ENCODE assay signal across 19 cellular contexts in the genomic region with DNA sequence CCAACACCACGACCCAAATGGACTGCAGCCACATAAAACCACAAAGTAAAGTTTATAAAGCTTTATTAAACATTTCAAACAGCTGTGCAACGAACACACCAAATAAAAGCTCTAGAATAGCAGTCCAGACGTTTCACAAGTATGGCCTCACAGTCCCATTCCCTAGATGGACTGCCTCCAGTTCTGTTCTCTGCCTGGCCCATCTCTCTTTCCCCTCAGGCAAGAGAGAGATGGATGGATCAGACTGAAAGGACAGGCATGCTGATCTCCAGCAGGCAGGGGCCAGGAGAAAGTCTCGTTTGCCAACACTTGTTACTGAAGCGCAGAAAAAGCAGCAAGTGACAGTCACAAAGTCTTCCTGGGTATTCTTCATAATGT. TPM values are rescaled to one million over a fixed set of nuclear protein-coding genes. Genes with fewer than 3 reads are reported as not detected.
DNase-seq lines count a peak whose midpoint lies in the region; ATAC-seq and TF ChIP-seq lines count a peak whose summit lies in the region.
"Had no signal": no experiment of that assay in that cellular context is flagged by ENCODE, and none has a peak within 500 bp of the region (broad histone marks: within the 10 kb centered on the region; RNA-seq: fewer than 3 reads in every experiment).

No MANE protein-coding gene starts in this region.

- no peak overlapping the region for H2BK5ac ChIP-seq in neuronal stem cell (ENCODE audit: low read length)

- H2BK12ac ChIP-seq in neuronal stem cell (ENCODE audit: low read length): no peak overlapping the region

- CTCF ChIA-PET in PC-3 (lab: Charles Lee): no interaction called here

- H3K27ac ChIP-seq in GM23338 (ENCODE audit: low read depth) (no peak overlapping the region), PC-3 (ENCODE audit: low read length) (no peak overlapping the region; the same call in 1 of the 2 replicates), esophagus muscularis mucosa (replicated peaks in 1 of 4) (peak overlapping the region in 3 of 4 donors; percentile 74 to 87 (median 83)), Karpas-422 (ENCODE audit: low read length) (no peak overlapping the region), neuronal stem cell (replicated peaks; ENCODE audit: low read length) (no peak overlapping the region)

- H3K36me3 ChIP-seq in GM23338 (ENCODE audit: insufficient read depth): peaks cover 9% of the 10 kb centered on the region
- H3K36me3 ChIP-seq in PC-3 (ENCODE audit: low read depth, low read length): peaks cover 48% of the 10 kb centered on the region
- peaks cover 5 to 51% (median 38%) of the 10 kb centered on the region in 4 donors for H3K36me3 ChIP-seq in esophagus muscularis mucosa
- peaks cover 18% of the 10 kb centered on the region; the same call in 1 of the 2 replicates for H3K36me3 ChIP-seq in Karpas-422 (ENCODE audit: insufficient read depth, low read length)
- peaks cover 4 to 85% of the 10 kb centered on the region in 2 donors for H3K36me3 ChIP-seq in neuronal stem cell (replicated peaks in 1 of 2; ENCODE audit: control insufficient read depth in 2 of 2, insufficient read depth in 2 of 2, low read length in 2 of 2)

- H3F3A ChIP-seq in GM23338 (replicated peaks; ENCODE audit: low read depth) (no peaks in the 10 kb centered on the region), PC-3 (ENCODE audit: low read length, unreplicated experiment) (no peaks in the 10 kb centered on the region)

- H3K23ac ChIP-seq in neuronal stem cell (ENCODE audit: low read depth, low read length, poor library complexity): no peak overlapping the region

- H3K4me1 Mint-ChIP-seq in GM23338: peaks cover 56% of the 10 kb centered on the region

- H3K27me3 ChIP-seq in GM23338 (ENCODE audit: insufficient read depth): no peaks in the 10 kb centered on the region
- H3K27me3 ChIP-seq in PC-3 (ENCODE audit: low read length): no peaks in the 10 kb centered on the region
- no peaks in the 10 kb centered on the region for H3K27me3 ChIP-seq in esophagus muscularis mucosa
- no peaks in the 10 kb centered on the region for H3K27me3 ChIP-seq in Karpas-422 (ENCODE audit: low read length)
- H3K27me3 ChIP-seq in neuronal stem cell (ENCODE audit: control insufficient read depth in 3 of 3, insufficient read depth in 3 of 3, low read depth in 1 of 3, low read length in 3 of 3): no peaks in the 10 kb centered on the region
- H3K27me3 ChIP-seq: esophagus squamous epithelium had no signal

- H4K20me1 ChIP-seq in GM23338 (replicated peaks; ENCODE audit: insufficient read depth): peaks cover 50% of the 10 kb centered on the region
- peaks cover 44% of the 10 kb centered on the region for H4K20me1 ChIP-seq in PC-3 (ENCODE audit: low read length)
- H4K20me1 ChIP-seq in Karpas-422 (ENCODE audit: insufficient read depth, low read depth, low read length): peaks cover 23% of the 10 kb centered on the region; the same call in 1 of the 2 replicates

- peaks cover 72% of the 10 kb centered on the region for H3K36me3 Mint-ChIP-seq in GM23338 (ENCODE audit: low read depth)

- no peak for TF ChIP-seq POLR2A in esophagus muscularis mucosa (IDR thresholded peaks at IDR 0.05; ENCODE audit: low read depth)

- H2BK120ac ChIP-seq in neuronal stem cell (ENCODE audit: low read depth, low read length): no peak overlapping the region

- intact Hi-C loops in PC-3 (cut with micrococcal nuclease): no loop called here
- intact Hi-C loops in esophagus muscularis mucosa (cut with DNase I): no loop called here

- H3K9me3 ChIP-seq in PC-3 (ENCODE audit: low read length) (no peaks in the 10 kb centered on the region), esophagus muscularis mucosa (no peaks in the 10 kb centered on the region), Karpas-422 (ENCODE audit: low read length) (no peaks in the 10 kb centered on the region), neuronal stem cell (replicated peaks in 1 of 2; ENCODE audit: control insufficient read depth in 2 of 2, insufficient read depth in 1 of 2, low read depth in 1 of 2, low read length in 2 of 2) (peaks cover 2 to 28% of the 10 kb centered on the region in 2 donors)
- H3K9me3 ChIP-seq: esophagus squamous epithelium had no signal

- H2AK5ac ChIP-seq in neuronal stem cell (ENCODE audit: low read depth, low read length): no peak overlapping the region

- POLR2A ChIA-PET in PC-3 (lab: Charles Lee; ENCODE audit: unreplicated experiment): no interaction called here

- no peak overlapping the region for H3K18ac ChIP-seq in neuronal stem cell (ENCODE audit: low read length)

- H2AFZ ChIP-seq in GM23338: no peak overlapping the region
- H2AFZ ChIP-seq in PC-3 (ENCODE audit: low read length): no peak overlapping the region
- no peak overlapping the region for H2AFZ ChIP-seq in Karpas-422 (ENCODE audit: low read length)
- H2AFZ ChIP-seq in neuronal stem cell (ENCODE audit: low read length): no peak overlapping the region

- H3K9ac ChIP-seq in PC-3 (ENCODE audit: low read length): no peak overlapping the region
- H3K9ac ChIP-seq in Karpas-422 (ENCODE audit: low read length): no peak overlapping the region
- no peak overlapping the region for H3K9ac ChIP-seq in neuronal stem cell (ENCODE audit: low read depth, low read length, poor library complexity)

- no peak for DNase-seq in GM23338 (ENCODE audit: low spot score)
- DNase-seq in PC-3: no peak
- no peak for DNase-seq in esophagus muscularis mucosa (ENCODE audit: extremely low spot score)
- DNase-seq in retina: peak; percentile 14
- no peak for DNase-seq in Karpas-422
- no peak for DNase-seq in NCI-H1417 treated with DMSO at 0.1 percent for 48 hours (lab: John Stamatoyannopoulos, UW)
- DNase-seq in neuronal stem cell (ENCODE audit: low spot score): no peak
- DNase-seq: CD8-positive, alpha-beta T cell; esophagus squamous epithelium; MM.1S; NCI-H2029; NCI-H774; right cardiac atrium; stimulated activated CD4-positive, alpha-beta T cell treated with anti-CD3 and anti-CD28 coated beads, Interleukin-1b, Interleukin-23, amount 100 ng/mL, for 48 hours had no signal

- no peak overlapping the region for H4K8ac ChIP-seq in neuronal stem cell (ENCODE audit: low read depth, low read length)

- no peak for TF ChIP-seq EP300 in esophagus muscularis mucosa (IDR thresholded peaks at IDR 0.05)

- H3K4me1 ChIP-seq in GM23338 (ENCODE audit: insufficient read depth) (peaks cover 45% of the 10 kb centered on the region), PC-3 (ENCODE audit: insufficient read depth, low read length) (peaks cover 11% of the 10 kb centered on the region), esophagus muscularis mucosa (peaks cover 58 to 95% (median 68%) of the 10 kb centered on the region in 4 donors), Karpas-422 (ENCODE audit: low read length) (peaks cover 23% of the 10 kb centered on the region), neuronal stem cell (ENCODE audit: control insufficient read depth in 2 of 2, insufficient read depth in 1 of 2, low read depth in 1 of 2, low read length in 2 of 2) (peaks cover 16 to 19% of the 10 kb centered on the region in 2 donors)

- ATAC-seq in GM23338 (no peak), PC-3 (peak; percentile 39), GM18870 (IDR thresholded peaks at IDR 0.05; ENCODE audit: unreplicated experiment) (no peak)
- ATAC-seq: CD8-positive, alpha-beta T cell; natural killer cell treated with Interleukin-12 subunit alpha and Interleukin-12 subunit beta and Interleukin-15 and Interleukin-18, amount 100 ng/mL, for 72 hours; Panc1; right cardiac atrium had no signal

- H3K4ac ChIP-seq in neuronal stem cell (ENCODE audit: low read length): no peak overlapping the region

- H3K4me3 ChIP-seq in GM23338: no peak overlapping the region
- no peak overlapping the region for H3K4me3 ChIP-seq in PC-3 (ENCODE audit: low read length)
- H3K4me3 ChIP-seq in esophagus muscularis mucosa: no peak overlapping the region
- no peak overlapping the region for H3K4me3 ChIP-seq in Karpas-422 (ENCODE audit: low read length)
- no peak overlapping the region for H3K4me3 ChIP-seq in neuronal stem cell (ENCODE audit: low read length in 2 of 2)
- H3K4me3 ChIP-seq: esophagus squamous epithelium had no signal

- H2BK15ac ChIP-seq in neuronal stem cell (ENCODE audit: low read length): no peak overlapping the region

- H4K91ac ChIP-seq in neuronal stem cell (ENCODE audit: low read depth, low read length, poor library complexity): no peak overlapping the region

- 37% methylated on average over 4 of the region's 5 CpGs for WGBS in esophagus muscularis mucosa
- no CpG with 5 or more reads among the region's 5 CpGs for WGBS in neuronal stem cell (ENCODE audit: extremely low coverage in 2 of 2, insufficient read length in 2 of 2, insufficient replicate concordance in 1 of 2), 2 donors

- peaks cover 73% of the 10 kb centered on the region for H3K79me2 ChIP-seq in GM23338 (replicated peaks; ENCODE audit: insufficient read depth)
- peaks cover 97% of the 10 kb centered on the region for H3K79me2 ChIP-seq in PC-3 (ENCODE audit: low read length)
- peaks cover 59% of the 10 kb centered on the region for H3K79me2 ChIP-seq in Karpas-422 (ENCODE audit: low read length)

- H3K14ac ChIP-seq in neuronal stem cell (ENCODE audit: low read length): no peak overlapping the region

- no TSS peak for BruUV-seq in PC-3 (replicated peaks; lab: Mats Ljungman, UMichigan)

- H3K4me3 Mint-ChIP-seq in GM23338: no peak overlapping the region
- H3K4me3 Mint-ChIP-seq: activated naive CD4-positive, alpha-beta T cell treated with anti-CD3 and anti-CD28 coated beads, Interleukin-2, amount 50 U/mL, for 24 hours; CD8-positive, alpha-beta T cell; natural killer cell treated with Interleukin-12 subunit alpha and Interleukin-12 subunit beta and Interleukin-15 and Interleukin-18, amount 100 ng/mL, for 72 hours had no signal

- H3K79me1 ChIP-seq in neuronal stem cell (ENCODE audit: low read depth, low read length): peaks cover 9% of the 10 kb centered on the region

- H3K27me3 Mint-ChIP-seq in GM23338 (ENCODE audit: insufficient read depth, low read depth, poor library complexity): peaks cover 11% of the 10 kb centered on the region
- H3K27me3 Mint-ChIP-seq: activated naive CD4-positive, alpha-beta T cell treated with anti-CD3 and anti-CD28 coated beads, Interleukin-2, amount 50 U/mL, for 24 hours; natural killer cell treated with Interleukin-12 subunit alpha and Interleukin-12 subunit beta and Interleukin-15 and Interleukin-18, amount 100 ng/mL, for 72 hours had no signal

- H3K4me2 ChIP-seq in GM23338 (peak overlapping the region; percentile 43; the same call in 1 of the 2 replicates), PC-3 (ENCODE audit: low read length) (no peak overlapping the region), Karpas-422 (ENCODE audit: low read depth, low read length, poor library complexity, severe bottlenecking) (no peak overlapping the region), neuronal stem cell (ENCODE audit: insufficient read depth, low read length, poor library complexity, severe bottlenecking) (no peak overlapping the region)

- H3K9me2 ChIP-seq in GM23338 (ENCODE audit: insufficient read depth): no peaks in the 10 kb centered on the region
- H3K9me2 ChIP-seq in PC-3 (replicated peaks; ENCODE audit: low read length): no peaks in the 10 kb centered on the region
- no peaks in the 10 kb centered on the region for H3K9me2 ChIP-seq in Karpas-422 (replicated peaks; ENCODE audit: insufficient read depth, low read length)

- no peak overlapping the region for H3K27ac Mint-ChIP-seq in GM23338
- H3K27ac Mint-ChIP-seq: CD8-positive, alpha-beta T cell; natural killer cell treated with Interleukin-12 subunit alpha and Interleukin-12 subunit beta and Interleukin-15 and Interleukin-18, amount 100 ng/mL, for 72 hours had no signal

- H3K9me3 Mint-ChIP-seq in GM23338: peaks cover 14% of the 10 kb centered on the region
- H3K9me3 Mint-ChIP-seq: activated naive CD4-positive, alpha-beta T cell treated with anti-CD3 and anti-CD28 coated beads, Interleukin-2, amount 50 U/mL, for 24 hours; CD8-positive, alpha-beta T cell; natural killer cell treated with Interleukin-12 subunit alpha and Interleukin-12 subunit beta and Interleukin-15 and Interleukin-18, amount 100 ng/mL, for 72 hours had no signal

- TF ChIP-seq CTCF in GM23338 (conservative IDR thresholded peaks at IDR 0.05; ENCODE audit: low read depth in 2 of 2): no peak
- TF ChIP-seq CTCF in PC-3 (conservative IDR thresholded peaks at IDR 0.05; ENCODE audit: low read depth, low read length): no peak
- no peak for TF ChIP-seq CTCF in esophagus muscularis mucosa (IDR thresholded peaks at IDR 0.05)

RNA-seq across cellular contexts. Expression of a gene that starts 3.7 kb away (rescaled TPM):
- 1.6 and 4.3 TPM in 2 replicates for total RNA-seq in GM23338 (2014; rRNA removed; shearing (Covaris generic))
- polyA plus RNA-seq in GM23338 (2016; fragmentation: Nextera tagmentation; extraction: Ambion mirVana): 2.8 and 4.9 TPM in 2 replicates
- total RNA-seq in PC-3 (2014; rRNA removed) (not detected in 2 replicates), esophagus muscularis mucosa (10 to 100 TPM in 1 of 4 donors, 1 to 10 TPM in 3; 2.6 to 14.1 (median 9.1) TPM)
- not detected in 2 replicates for total RNA-seq in Karpas-422 (2014; rRNA removed; shearing (Covaris generic); ENCODE audit: low replicate concordance)
- 549 TPM for polyA plus RNA-seq in neuronal stem cell (2013, experiment 1 of 2)
- polyA plus RNA-seq in neuronal stem cell (2013, experiment 2 of 2): 523 TPM
- total RNA-seq: bronchial epithelial cell; CD8-positive, alpha-beta T cell had no signal

RNA-seq across cellular contexts. Expression of a gene that starts 10.3 kb away (rescaled TPM):
- 63.5 and 64.8 TPM in 2 replicates for total RNA-seq in GM23338 (2014; rRNA removed; shearing (Covaris generic))
- 58.9 and 62.2 TPM in 2 replicates for polyA plus RNA-seq in GM23338 (2016; fragmentation: Nextera tagmentation; extraction: Ambion mirVana)
- total RNA-seq in PC-3 (2014; rRNA removed) (100 and 120 TPM in 2 replicates), esophagus muscularis mucosa (10 to 100 TPM; 41.9 to 59.6 (median 50.9) TPM)
- 119 TPM in 2 replicates for total RNA-seq in Karpas-422 (2014; rRNA removed; shearing (Covaris generic); ENCODE audit: low replicate concordance)
- polyA plus RNA-seq in neuronal stem cell (2013, experiment 1 of 2): 49.1 TPM
- 48.5 TPM for polyA plus RNA-seq in neuronal stem cell (2013, experiment 2 of 2)

Comparison
In these comparisons a context has a peak if more than half of its experiments do, and no peak if none do; other contexts are left out.
1. H3K27ac ChIP-seq: peak in esophagus muscularis mucosa (3 of 4); none in GM23338 (single experiment), PC-3 (single experiment), Karpas-422 (single experiment) and neuronal stem cell (single experiment).